In genomic region chr17:64129765-64130558, GRCh38 we compare ENCODE assay signal across 8 cellular contexts. TPM values are rescaled to one million over a fixed set of nuclear protein-coding genes. Genes with fewer than 3 reads are reported as not detected.
DNase-seq lines count a peak whose midpoint lies in the region; ATAC-seq and TF ChIP-seq lines count a peak whose summit lies in the region.

Gene ERN1 (minus strand): TSS chr17:64130144. CDS start chr17:64130029, 115 bp downstream.

- no peaks in the 10 kb centered on the region for H3K36me3 ChIP-seq in DND-41 (ENCODE audit: insufficient read depth, low read length)
- H3K36me3 ChIP-seq in RWPE2 (ENCODE audit: low read depth), result no peaks in the 10 kb centered on the region
- no peaks in the 10 kb centered on the region for H3K36me3 ChIP-seq in fibroblast of lung (ENCODE audit: control insufficient read depth, insufficient read depth, low read length)

- H3K4me1 ChIP-seq in DND-41 (ENCODE audit: insufficient read depth, low read length) (peaks cover 20% of the 10 kb centered on the region), RWPE2 (ENCODE audit: insufficient read depth, poor library complexity, severe bottlenecking) (peaks cover 27% of the 10 kb centered on the region), fibroblast of lung (ENCODE audit: control insufficient read depth, extremely low read depth, insufficient read depth, low read length) (no peaks in the 10 kb centered on the region)

- H3K79me2 ChIP-seq in DND-41 (ENCODE audit: insufficient read depth, low read length) (peaks cover 16% of the 10 kb centered on the region), fibroblast of lung (ENCODE audit: control insufficient read depth, insufficient read depth, low read length) (peaks cover 4% of the 10 kb centered on the region)

- H3K4me3 ChIP-seq in DND-41 (ENCODE audit: low read depth in 1 of 2, low read length in 2 of 2) (peak within 1 kb of the TSS; percentile 65 to 93), RWPE2 (ENCODE audit: severe bottlenecking) (peak within 1 kb of the TSS; percentile 92), fibroblast of lung (replicated peaks in 1 of 4; ENCODE audit: control extremely low read depth in 1 of 4, insufficient read depth in 1 of 4, low read depth in 3 of 4, low read length in 4 of 4) (peak within 1 kb of the TSS; percentile 55 to 84 (median 78))

- POLR2A ChIA-PET in naive thymus-derived CD8-positive, alpha-beta T cell (lab: Charles Lee), result interaction anchor here (0.5 to 6.5 kb wide), 24 partner anchors 9 to 376 kb away, joined by 3 to 98 read pairs (median 4); partner anchors contain the start of genes CEP95, DDX5 and ICAM2

- H3K27ac ChIP-seq in DND-41 (ENCODE audit: low read length) (peak within 1 kb of the TSS; percentile 60), RWPE2 (ENCODE audit: poor library complexity, severe bottlenecking) (peak within 1 kb of the TSS; percentile 60), fibroblast of lung (ENCODE audit: insufficient read depth, low read length) (peak within 1 kb of the TSS; percentile 93)

- H3K27me3 Mint-ChIP-seq in activated T-helper 17 cell treated with anti-CD3 and anti-CD28 coated beads, Interleukin-2, amount 50 U/mL, for 72 hours, result no peaks in the 10 kb centered on the region
- H3K27me3 Mint-ChIP-seq in naive thymus-derived CD8-positive, alpha-beta T cell, result no peaks in the 10 kb centered on the region
- no peaks in the 10 kb centered on the region for H3K27me3 Mint-ChIP-seq in stimulated activated naive B cell treated with anti-CD40 and anti-IgM and Interleukin-4, amounts not matched to agents 10 μg/mL and 1 μg/mL and 100 μg/mL, for 72 hours

- H3K4me3 Mint-ChIP-seq in activated T-helper 17 cell treated with anti-CD3 and anti-CD28 coated beads, Interleukin-2, amount 50 U/mL, for 72 hours, result peak within 1 kb of the TSS; percentile 98
- H3K4me3 Mint-ChIP-seq in naive thymus-derived CD8-positive, alpha-beta T cell, result peak within 1 kb of the TSS; percentile 83 to 95 (median 92)
- H3K4me3 Mint-ChIP-seq in stimulated activated naive B cell treated with anti-CD40 and anti-IgM and Interleukin-4, amounts not matched to agents 10 μg/mL and 1 μg/mL and 100 μg/mL, for 72 hours, result peak within 1 kb of the TSS; percentile 83 to 84

- ATAC-seq in DND-41 (ENCODE audit: insufficient read depth, low read depth), result peak; percentile 86
- ATAC-seq in GM21786 (IDR thresholded peaks at IDR 0.05; ENCODE audit: unreplicated experiment), result peak; percentile 74
- peak; percentile 88 for ATAC-seq in RWPE2 (ENCODE audit: low read depth)
- ATAC-seq in activated T-helper 17 cell treated with anti-CD3 and anti-CD28 coated beads, Interleukin-2, amount 50 U/mL, for 72 hours (replicated peaks), result peak; percentile 81
- peak; percentile 87 to 89 for ATAC-seq in naive thymus-derived CD8-positive, alpha-beta T cell
- peak; percentile 82 to 87 for ATAC-seq in stimulated activated naive B cell treated with anti-CD40 and anti-IgM and Interleukin-4, amounts not matched to agents 10 μg/mL and 1 μg/mL and 100 μg/mL, for 72 hours (replicated peaks)

- no peaks in the 10 kb centered on the region for H3K9me3 Mint-ChIP-seq in activated T-helper 17 cell treated with anti-CD3 and anti-CD28 coated beads, Interleukin-2, amount 50 U/mL, for 72 hours
- H3K9me3 Mint-ChIP-seq in naive thymus-derived CD8-positive, alpha-beta T cell, result no peaks in the 10 kb centered on the region
- H3K9me3 Mint-ChIP-seq in stimulated activated naive B cell treated with anti-CD40 and anti-IgM and Interleukin-4, amounts not matched to agents 10 μg/mL and 1 μg/mL and 100 μg/mL, for 72 hours, result no peaks in the 10 kb centered on the region

- DNase-seq in DND-41 (peak; percentile 87), Kasumi-1 (lab: John Stamatoyannopoulos, UW) (peak; percentile 92), RWPE2 (ENCODE audit: low spot score) (peak; percentile 91), fibroblast of lung (ENCODE audit: low read depth in 2 of 2) (peak; percentile 92 to 94)
- peak; percentile 83 to 95 (median 92) for DNase-seq in naive thymus-derived CD8-positive, alpha-beta T cell
- peak; percentile 84 for DNase-seq in stimulated activated naive B cell treated with anti-CD40 and anti-IgM and Interleukin-4, amounts not matched to agents 10 μg/mL and 1 μg/mL and 100 μg/mL, for 72 hours

- peak within 1 kb of the TSS; percentile 78 for H3K4me2 ChIP-seq in DND-41 (ENCODE audit: insufficient read depth, low read length)
- peak within 1 kb of the TSS; percentile 95 for H3K4me2 ChIP-seq in fibroblast of lung (ENCODE audit: extremely low read depth, insufficient read depth, low read length)

- peak within 1 kb of the TSS; percentile 94 for H3K27ac Mint-ChIP-seq in activated T-helper 17 cell treated with anti-CD3 and anti-CD28 coated beads, Interleukin-2, amount 50 U/mL, for 72 hours
- H3K27ac Mint-ChIP-seq in naive thymus-derived CD8-positive, alpha-beta T cell, result peak within 1 kb of the TSS; percentile 82 to 97 (median 96)
- H3K27ac Mint-ChIP-seq in stimulated activated naive B cell treated with anti-CD40 and anti-IgM and Interleukin-4, amounts not matched to agents 10 μg/mL and 1 μg/mL and 100 μg/mL, for 72 hours, result peak within 1 kb of the TSS; percentile 95

- peaks cover 35% of the 10 kb centered on the region for H3K4me1 Mint-ChIP-seq in activated T-helper 17 cell treated with anti-CD3 and anti-CD28 coated beads, Interleukin-2, amount 50 U/mL, for 72 hours
- peaks cover 11 to 54% (median 37%) of the 10 kb centered on the region in 4 donors for H3K4me1 Mint-ChIP-seq in naive thymus-derived CD8-positive, alpha-beta T cell
- peaks cover 26 to 43% of the 10 kb centered on the region in 2 donors for H3K4me1 Mint-ChIP-seq in stimulated activated naive B cell treated with anti-CD40 and anti-IgM and Interleukin-4, amounts not matched to agents 10 μg/mL and 1 μg/mL and 100 μg/mL, for 72 hours

- H2AFZ ChIP-seq in DND-41 (ENCODE audit: low read depth, low read length), result peak within 1 kb of the TSS; percentile 95
- H2AFZ ChIP-seq in fibroblast of lung (ENCODE audit: low read length), result peak within 1 kb of the TSS; percentile 85

- H4K20me1 ChIP-seq in DND-41 (ENCODE audit: insufficient read depth, low read length) (no peaks in the 10 kb centered on the region), fibroblast of lung (ENCODE audit: control insufficient read depth, extremely low read depth, insufficient read depth, low read length) (no peaks in the 10 kb centered on the region)

- H3K9ac ChIP-seq in DND-41 (ENCODE audit: low read depth, low read length), result peak within 1 kb of the TSS; percentile 86
- H3K9ac ChIP-seq in fibroblast of lung (ENCODE audit: insufficient read depth, low read length), result peak within 1 kb of the TSS; percentile 91

- H3K9me3 ChIP-seq in DND-41 (ENCODE audit: insufficient read depth, low read length, severe bottlenecking) (no peaks in the 10 kb centered on the region), RWPE2 (ENCODE audit: severe bottlenecking) (no peaks in the 10 kb centered on the region), fibroblast of lung (ENCODE audit: control insufficient read depth, insufficient read depth, low read depth, low read length) (no peaks in the 10 kb centered on the region)

- H3K36me3 Mint-ChIP-seq in activated T-helper 17 cell treated with anti-CD3 and anti-CD28 coated beads, Interleukin-2, amount 50 U/mL, for 72 hours (ENCODE audit: low read depth), result peaks cover 40% of the 10 kb centered on the region
- no peaks in the 10 kb centered on the region for H3K36me3 Mint-ChIP-seq in naive thymus-derived CD8-positive, alpha-beta T cell
- H3K36me3 Mint-ChIP-seq in stimulated activated naive B cell treated with anti-CD40 and anti-IgM and Interleukin-4, amounts not matched to agents 10 μg/mL and 1 μg/mL and 100 μg/mL, for 72 hours, result no peaks in the 10 kb centered on the region

- H3K27me3 ChIP-seq in DND-41 (ENCODE audit: insufficient read depth, low read length, poor library complexity) (no peaks in the 10 kb centered on the region), RWPE2 (ENCODE audit: insufficient read depth, poor library complexity, severe bottlenecking) (no peaks in the 10 kb centered on the region), fibroblast of lung (ENCODE audit: control insufficient read depth, insufficient read depth, low read length) (no peaks in the 10 kb centered on the region)

- TF ChIP-seq CTCF in DND-41 (IDR thresholded peaks at IDR 0.05; ENCODE audit: borderline replicate concordance, extremely low read depth, low read length, poor library complexity, severe bottlenecking), result no peak
- TF ChIP-seq CTCF in RWPE2 (IDR thresholded peaks at IDR 0.05; ENCODE audit: poor library complexity, severe bottlenecking), result no peak
- no peak for TF ChIP-seq CTCF in fibroblast of lung (conservative IDR thresholded peaks at IDR 0.05 in 1 of 2, IDR thresholded peaks at IDR 0.05 in 1 of 2; ENCODE audit: low read depth in 1 of 2, low read length in 2 of 2)

RNA-seq across cellular contexts. Expression of gene ERN1, which starts in this region (rescaled TPM):
- 10 to 100 TPM; 42.2 to 93.3 TPM for total RNA-seq in activated T-helper 17 cell treated with anti-CD3 and anti-CD28 coated beads, Interleukin-2, amount 50 U/mL, for 72 hours
- total RNA-seq in fibroblast of lung, result 11.7 and 13.9 TPM in 2 replicates
- 3.3 and 3.4 TPM in 2 replicates for polyA plus RNA-seq in fibroblast of lung
- polyA plus RNA-seq in fibroblast of lung (2012), result 2.1 and 2.2 TPM in 2 replicates
- 3.9 and 4.4 TPM in 2 replicates for polyA minus RNA-seq in fibroblast of lung (ENCODE audit: low replicate concordance)
- 10 to 100 TPM; 23.6 to 24.0 TPM for total RNA-seq in naive thymus-derived CD8-positive, alpha-beta T cell
- polyA plus RNA-seq in naive thymus-derived CD8-positive, alpha-beta T cell, result 10 to 100 TPM in 2 of 3 donors, 1 to 10 TPM in 1; 9.3 to 21.2 (median 11.5) TPM

Comparison
In these comparisons a context has a peak if more than half of its experiments do, and no peak if none do; other contexts are left out.
1. Peak in every context shown above with its lines: DNase-seq, ATAC-seq, H3K4me3 ChIP-seq and H3K27ac ChIP-seq.